Comparison of ENCODE assay signal across 8 cellular contexts in genomic region chr19:49890349-49891311, GRCh38. TPM values are rescaled to one million over a fixed set of nuclear protein-coding genes. Genes with fewer than 3 reads are reported as not detected.
DNase-seq lines count a peak whose midpoint lies in the region; ATAC-seq, FAIRE-seq and TF ChIP-seq lines count a peak whose summit lies in the region.

No MANE protein-coding gene starts in this region.

- H3K4me3 ChIP-seq in HUES6 (ENCODE audit: low read depth, low read length) (peak overlapping the region; percentile 66), ectodermal cell (ENCODE audit: insufficient read depth, low read depth, low read length) (peak overlapping the region; percentile 23), neural progenitor cell (peak overlapping the region; percentile 30), tibial artery (peak overlapping the region; percentile 11 to 22)

- no peak overlapping the region for H3K27ac Mint-ChIP-seq in neural progenitor cell

- H3K4me2 ChIP-seq in neural progenitor cell, result peak overlapping the region; percentile 48

- H3K79me2 ChIP-seq in neural progenitor cell (ENCODE audit: low read depth), result no peaks in the 10 kb centered on the region

- no peak for ATAC-seq in GM18873 (IDR thresholded peaks at IDR 0.05; ENCODE audit: low FRiP score, unreplicated experiment)

- WGBS in ectodermal cell, 2 experiments, result 21 to 22% methylated on average over 67 to 69 of the region's 69 CpGs

- H3K27ac ChIP-seq in 22Rv1 (peak overlapping the region; percentile 89), HUES6 (ENCODE audit: low read depth, low read length) (no peak overlapping the region), ectodermal cell (ENCODE audit: insufficient read depth, low read depth, low read length, poor library complexity, severe bottlenecking) (no peak overlapping the region), neural progenitor cell (no peak overlapping the region), tibial artery (no peak overlapping the region)

- H3K36me3 Mint-ChIP-seq in neural progenitor cell, result peaks cover 2% of the 10 kb centered on the region

- peak overlapping the region; percentile 82 for H3K4me3 Mint-ChIP-seq in neural progenitor cell

- peak; percentile 72 to 73 for DNase-seq in activated CD4-positive, alpha-beta T cell treated with anti-CD3 and anti-CD28 coated beads for 4 hours
- DNase-seq in neural progenitor cell (ENCODE audit: low spot score) (peak; percentile 82), tibial artery (no peak), D721Med (ENCODE audit: insufficient read length, low spot score) (no peak)

- H3K4me1 Mint-ChIP-seq in neural progenitor cell, result peaks cover 4% of the 10 kb centered on the region

- peaks cover 23% of the 10 kb centered on the region for H3F3A ChIP-seq in neural progenitor cell (ENCODE audit: low read depth)

- no peak for FAIRE-seq in D721Med (lab: Jason Lieb, UNC)

- intact Hi-C loops in tibial artery (cut with DNase I; ENCODE audit: low total_unique reads), result no loop called here

- H3K27me3 ChIP-seq in HUES6 (ENCODE audit: control insufficient read depth, insufficient read depth, low read length) (peaks cover 19% of the 10 kb centered on the region), ectodermal cell (ENCODE audit: control insufficient read depth, insufficient read depth, low read length, poor library complexity, severe bottlenecking) (peaks cover 16% of the 10 kb centered on the region), neural progenitor cell (peaks cover 24% of the 10 kb centered on the region), tibial artery (peaks cover 0 to 33% of the 10 kb centered on the region in 2 donors)

- peaks cover 11% of the 10 kb centered on the region; the same call in 1 of the 2 replicates for H3K36me3 ChIP-seq in HUES6 (ENCODE audit: control insufficient read depth, insufficient read depth, low read length)
- no peaks in the 10 kb centered on the region for H3K36me3 ChIP-seq in ectodermal cell (ENCODE audit: control insufficient read depth, insufficient read depth, low read length)
- H3K36me3 ChIP-seq in neural progenitor cell, result no peaks in the 10 kb centered on the region
- peaks cover 0 to 36% (median 20%) of the 10 kb centered on the region in 3 donors for H3K36me3 ChIP-seq in tibial artery

- peak overlapping the region; percentile 42 for H2AFZ ChIP-seq in neural progenitor cell (replicated peaks)

- H3K27me3 Mint-ChIP-seq in neural progenitor cell (ENCODE audit: insufficient read depth, low read depth), result peaks cover 17% of the 10 kb centered on the region

- H3K9ac ChIP-seq in HUES6 (ENCODE audit: low read length) (no peak overlapping the region), neural progenitor cell (no peak overlapping the region)

- no peaks in the 10 kb centered on the region for H3K9me3 Mint-ChIP-seq in neural progenitor cell

- TF ChIP-seq CTCF in 22Rv1 (IDR thresholded peaks at IDR 0.05), result peak; percentile 78
- TF ChIP-seq CTCF in neural progenitor cell (IDR thresholded peaks at IDR 0.05), result peak; percentile 3
- TF ChIP-seq CTCF in tibial artery (IDR thresholded peaks at IDR 0.05), result no peak
- no peak for TF ChIP-seq CTCF in D721Med (IDR thresholded peaks at IDR 0.05; ENCODE audit: insufficient read depth, missing control alignments)

- H4K20me1 ChIP-seq in neural progenitor cell (ENCODE audit: low read depth), result no peaks in the 10 kb centered on the region

- H3K9me3 ChIP-seq in HUES6 (ENCODE audit: control insufficient read depth, insufficient read depth, low read depth, low read length) (no peaks in the 10 kb centered on the region), ectodermal cell (ENCODE audit: control insufficient read depth, low read length) (no peaks in the 10 kb centered on the region), neural progenitor cell (ENCODE audit: low read depth) (no peaks in the 10 kb centered on the region), tibial artery (no peaks in the 10 kb centered on the region)

- H3K4me1 ChIP-seq in HUES6 (ENCODE audit: control insufficient read depth, insufficient read depth, low read length) (peaks cover 4% of the 10 kb centered on the region; the same call in 1 of the 2 replicates), ectodermal cell (ENCODE audit: control insufficient read depth, insufficient read depth, low read length) (no peaks in the 10 kb centered on the region), neural progenitor cell (no peaks in the 10 kb centered on the region), tibial artery (peaks cover 0 to 15% (median 11%) of the 10 kb centered on the region in 4 donors)

RNA-seq across cellular contexts. Expression of gene IL4I1, which starts 6.1 kb away (rescaled TPM):
- polyA plus RNA-seq in ectodermal cell (2013, experiment 1 of 4), result 1.3 TPM
- polyA plus RNA-seq in ectodermal cell (2013, experiment 2 of 4), result 0.62 TPM
- polyA plus RNA-seq in ectodermal cell (2013, experiment 3 of 4), result 0.43 TPM
- 0.61 TPM for polyA plus RNA-seq in ectodermal cell (2013, experiment 4 of 4)
- total RNA-seq in neural progenitor cell (ENCODE audit: low replicate concordance), result 0.56 TPM in 1 of 2 replicates, not detected in the other

RNA-seq across cellular contexts. Expression of gene TBC1D17, which starts 13.1 kb away (rescaled TPM):
- polyA plus RNA-seq in ectodermal cell (2013, experiment 1 of 4), result 45.7 TPM
- polyA plus RNA-seq in ectodermal cell (2013, experiment 2 of 4), result 42.6 TPM
- 37.5 TPM for polyA plus RNA-seq in ectodermal cell (2013, experiment 3 of 4)
- polyA plus RNA-seq in ectodermal cell (2013, experiment 4 of 4), result 41.5 TPM
- total RNA-seq in neural progenitor cell (ENCODE audit: low replicate concordance), result 10.4 and 15.9 TPM in 2 replicates

RNA-seq across cellular contexts. Expression of gene AKT1S1, which starts 13.5 kb away (rescaled TPM):
- 63.7 TPM for polyA plus RNA-seq in ectodermal cell (2013, experiment 1 of 4)
- 55.4 TPM for polyA plus RNA-seq in ectodermal cell (2013, experiment 2 of 4)
- 42.5 TPM for polyA plus RNA-seq in ectodermal cell (2013, experiment 3 of 4)
- 45.5 TPM for polyA plus RNA-seq in ectodermal cell (2013, experiment 4 of 4)
- 2.3 and 13.6 TPM in 2 replicates for total RNA-seq in neural progenitor cell (ENCODE audit: low replicate concordance)

RNA-seq across cellular contexts. Expression of gene PNKP, which starts 23.3 kb away (rescaled TPM):
- polyA plus RNA-seq in ectodermal cell (2013, experiment 1 of 4), result 90.3 TPM
- 80.0 TPM for polyA plus RNA-seq in ectodermal cell (2013, experiment 2 of 4)
- polyA plus RNA-seq in ectodermal cell (2013, experiment 3 of 4), result 69.7 TPM
- 72.5 TPM for polyA plus RNA-seq in ectodermal cell (2013, experiment 4 of 4)
- total RNA-seq in neural progenitor cell (ENCODE audit: low replicate concordance), result 41.1 and 72.4 TPM in 2 replicates

RNA-seq across cellular contexts. Expression of gene ATF5, which starts 38.4 kb away (rescaled TPM):
- polyA plus RNA-seq in ectodermal cell (2013, experiment 1 of 4), result 16.0 TPM
- 13.4 TPM for polyA plus RNA-seq in ectodermal cell (2013, experiment 2 of 4)
- 10.0 TPM for polyA plus RNA-seq in ectodermal cell (2013, experiment 3 of 4)
- 10.5 TPM for polyA plus RNA-seq in ectodermal cell (2013, experiment 4 of 4)
- total RNA-seq in neural progenitor cell (ENCODE audit: low replicate concordance), result 1.6 and 10.6 TPM in 2 replicates

Comparison
In these comparisons a context has a peak if more than half of its experiments do, and no peak if none do; other contexts are left out.
1. CTCF ChIP-seq: peak in 22Rv1 (single experiment) and neural progenitor cell (single experiment); none in tibial artery (0 of 2) and D721Med (single experiment).
2. DNase-seq: peak in activated CD4-positive, alpha-beta T cell treated with anti-CD3 and anti-CD28 coated beads for 4 hours (2 of 2) and neural progenitor cell (single experiment); none in tibial artery (0 of 2) and D721Med (single experiment).
3. Peak in every context shown above with its lines, with median percentiles within 50 percentile points of each other: H3K4me3 ChIP-seq.